ENCODE assay signal across 24 cellular contexts in the genomic region with DNA sequence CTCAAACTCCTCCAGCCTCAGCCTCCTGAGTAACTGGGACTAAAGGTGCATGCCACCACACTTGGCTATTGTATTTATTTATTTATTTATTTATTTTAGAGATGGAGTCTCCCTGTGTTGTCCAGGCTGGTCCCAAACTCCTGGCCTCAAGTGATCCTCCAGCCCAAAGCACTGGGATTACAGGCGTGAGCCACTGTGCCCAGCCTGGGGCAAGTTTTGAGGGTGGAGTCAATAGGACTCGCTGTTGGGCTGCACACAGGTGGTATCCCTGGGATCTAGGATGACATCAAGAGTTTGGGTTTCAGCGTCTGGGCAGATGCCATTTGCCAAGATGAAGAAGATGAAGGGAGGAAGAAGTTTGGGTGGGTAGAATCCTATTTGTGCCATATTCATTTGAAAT.
"Had no signal": no experiment of that assay in that cellular context is flagged by ENCODE, and none has a peak within 500 bp of the region (broad histone marks: within the 10 kb centered on the region; RNA-seq: fewer than 3 reads in every experiment).

No MANE protein-coding gene starts in this region.

- ATAC-seq: activated T-cell treated with anti-CD3 and anti-CD28 coated beads, Interleukin-2, amount 50 U/mL, for 4 hours; Panc1 had no signal

- H3K9me3 Mint-ChIP-seq: activated CD4-positive, alpha-beta T cell treated with anti-CD3 and anti-CD28 coated beads, Interleukin-2, amount 10 ng/mL, durations not matched to agents 24 days and 14 days; activated naive CD8-positive, alpha-beta T cell treated with anti-CD3 and anti-CD28 coated beads for 36 hours; activated T-cell treated with anti-CD3 and anti-CD28 coated beads, Interleukin-2, amount 50 U/mL, for 4 hours; activated T-helper 1 cell treated with anti-CD3 and anti-CD28 coated beads, Interleukin-12 subunit alpha, Interleukin-12 subunit beta, Interleukin-2, Interleukin-4 antibody, amounts not matched to agents 30 ng/mL and 10 ng/mL and 1 ng/mL, durations not matched to agents 14 hours and 24 hours and 36 hours; central memory CD8-positive, alpha-beta T cell had no signal

- H3K4me1 Mint-ChIP-seq: activated CD4-positive, alpha-beta T cell treated with anti-CD3 and anti-CD28 coated beads, Interleukin-2, amount 10 ng/mL, durations not matched to agents 24 days and 14 days; activated naive CD8-positive, alpha-beta T cell treated with anti-CD3 and anti-CD28 coated beads for 36 hours; central memory CD8-positive, alpha-beta T cell had no signal

- H3K27ac Mint-ChIP-seq: activated CD4-positive, alpha-beta T cell treated with anti-CD3 and anti-CD28 coated beads, Interleukin-2, amount 10 ng/mL, durations not matched to agents 24 days and 14 days; activated naive CD8-positive, alpha-beta T cell treated with anti-CD3 and anti-CD28 coated beads for 36 hours; activated T-helper 1 cell treated with anti-CD3 and anti-CD28 coated beads, Interleukin-12 subunit alpha, Interleukin-12 subunit beta, Interleukin-2, Interleukin-4 antibody, amounts not matched to agents 30 ng/mL and 10 ng/mL and 1 ng/mL, durations not matched to agents 14 hours and 24 hours and 36 hours; IgD-negative memory B cell had no signal

- H3K36me3 Mint-ChIP-seq: activated naive CD8-positive, alpha-beta T cell treated with anti-CD3 and anti-CD28 coated beads for 36 hours; IgD-negative memory B cell had no signal

- H3K4me3 Mint-ChIP-seq: activated CD4-positive, alpha-beta T cell treated with anti-CD3 and anti-CD28 coated beads, Interleukin-2, amount 10 ng/mL, durations not matched to agents 24 days and 14 days; activated naive CD8-positive, alpha-beta T cell treated with anti-CD3 and anti-CD28 coated beads for 36 hours; activated T-cell treated with anti-CD3 and anti-CD28 coated beads, Interleukin-2, amount 50 U/mL, for 4 hours; activated T-helper 1 cell treated with anti-CD3 and anti-CD28 coated beads, Interleukin-12 subunit alpha, Interleukin-12 subunit beta, Interleukin-2, Interleukin-4 antibody, amounts not matched to agents 30 ng/mL and 10 ng/mL and 1 ng/mL, durations not matched to agents 14 hours and 24 hours and 36 hours; central memory CD8-positive, alpha-beta T cell had no signal

- H3K27ac ChIP-seq: brain microvascular endothelial cell, WERI-Rb-1 had no signal

- DNase-seq: activated CD4-positive, alpha-beta T cell treated with anti-CD3 and anti-CD28 coated beads, Interleukin-2, amount 10 ng/mL, durations not matched to agents 24 days and 14 days; activated CD4-positive, alpha-beta T cell treated with anti-CD3 and anti-CD28 coated beads, Interleukin-2, amount 50 U/mL, for 48 hours; activated naive CD4-positive, alpha-beta T cell; activated naive CD4-positive, alpha-beta T cell treated with anti-CD3 and anti-CD28 coated beads, Interleukin-2, amount 50 U/mL, for 16 hours; activated naive CD8-positive, alpha-beta T cell treated with anti-CD3 and anti-CD28 coated beads for 36 hours; activated T-cell treated with anti-CD3 and anti-CD28 coated beads for 4 hours; activated T-cell treated with anti-CD3 and anti-CD28 coated beads, Interleukin-2, amount 50 U/mL, for 4 hours; amniotic stem cell; brain microvascular endothelial cell; Karpas-422; KBM-7; NCI-H1105; NCI-H1417 treated with DMSO at 0.1 percent for 48 hours; NCI-H1930; NCI-H2081 treated with DMSO at 0.1 percent for 48 hours; NCI-H345; NCI-H524 treated with DMSO at 0.1 percent for 48 hours; SIG-M5; T1000; WERI-Rb-1 had no signal
